10 cellular contexts compared by ENCODE assay signal in genomic region chr13:72864142-72865035, GRCh38.
DNase-seq lines count a peak whose midpoint lies in the region; ATAC-seq and TF ChIP-seq lines count a peak whose summit lies in the region.
"Had no signal": no experiment of that assay in that cellular context is flagged by ENCODE, and none has a peak within 500 bp of the region (broad histone marks: within the 10 kb centered on the region; RNA-seq: fewer than 3 reads in every experiment).

No MANE protein-coding gene starts in this region.

- H2BK120ac ChIP-seq in mesendoderm (ENCODE audit: low read depth, low read length) = no peak overlapping the region

- H3K79me2 ChIP-seq in mesendoderm (ENCODE audit: control insufficient read depth, insufficient read depth, low read length) = no peaks in the 10 kb centered on the region

- H3K4ac ChIP-seq in mesendoderm (ENCODE audit: low read depth, low read length) = no peak overlapping the region

- no peak overlapping the region for H2BK15ac ChIP-seq in mesendoderm (replicated peaks; ENCODE audit: low read depth)

- H3K56ac ChIP-seq in mesendoderm (ENCODE audit: low read length) = no peak overlapping the region

- no peak overlapping the region for H3K9ac ChIP-seq in mesendoderm (ENCODE audit: low read length)

- H3K79me1 ChIP-seq in mesendoderm (ENCODE audit: low read length) = no peaks in the 10 kb centered on the region

- H3K27me3 ChIP-seq in mesendoderm (ENCODE audit: insufficient read depth, low read length, poor library complexity) (no peaks in the 10 kb centered on the region), right cardiac atrium (ENCODE audit: control insufficient read depth, insufficient read depth) (no peaks in the 10 kb centered on the region)

- intact Hi-C loops in right cardiac atrium (cut with DNase I) = no loop called here

- no peak overlapping the region for H2BK5ac ChIP-seq in mesendoderm (ENCODE audit: low read length)

- no CpG with 5 or more reads among the region's 9 CpGs for WGBS in mesendoderm (ENCODE audit: extremely low coverage, insufficient coverage, low lambda C conversion rate)
- WGBS in right cardiac atrium = 91% methylated on average over 9 of the region's 9 CpGs

- H3K36me3 Mint-ChIP-seq in brain = peaks cover 55% of the 10 kb centered on the region

- H4K5ac ChIP-seq in mesendoderm (ENCODE audit: low read length) = no peak overlapping the region

- H3K9me3 Mint-ChIP-seq in brain = no peaks in the 10 kb centered on the region

- H3K36me3 ChIP-seq in mesendoderm (ENCODE audit: control insufficient read depth, insufficient read depth, low read length) = no peaks in the 10 kb centered on the region

- no peaks in the 10 kb centered on the region for H3K27me3 Mint-ChIP-seq in brain

- peak overlapping the region in 3 of 5 experiments; percentile 11 to 37 (median 23) for H3K27ac Mint-ChIP-seq in brain

- no peak overlapping the region for H3K23ac ChIP-seq in mesendoderm (ENCODE audit: low read length)

- H3K9me3 ChIP-seq in right cardiac atrium (ENCODE audit: control insufficient read depth, low read length) = no peaks in the 10 kb centered on the region

- no peak overlapping the region for H3K4me3 Mint-ChIP-seq in brain

- H3K4me1 Mint-ChIP-seq in brain = no peaks in the 10 kb centered on the region

- H3K4me2 ChIP-seq in mesendoderm (ENCODE audit: low read length) = no peak overlapping the region

- no peak overlapping the region for H4K8ac ChIP-seq in mesendoderm (ENCODE audit: low read depth, low read length)

- no peaks in the 10 kb centered on the region for H3K4me1 ChIP-seq in mesendoderm (ENCODE audit: control insufficient read depth, low read depth, low read length)
- no peaks in the 10 kb centered on the region for H3K4me1 ChIP-seq in right cardiac atrium (ENCODE audit: control insufficient read depth, insufficient read depth, low read length)

- ATAC-seq in GM19372 (IDR thresholded peaks at IDR 0.05; ENCODE audit: low read depth, unreplicated experiment) (peak; percentile 82), HG03066 (IDR thresholded peaks at IDR 0.05; ENCODE audit: low read depth, unreplicated experiment) (peak; percentile 83), right cardiac atrium (no peak)

- H3K27ac ChIP-seq in mesendoderm (ENCODE audit: low read depth, low read length) = no peak overlapping the region
- H3K27ac ChIP-seq in right cardiac atrium (ENCODE audit: low read length) = no peak overlapping the region

- TF ChIP-seq CTCF in GM10266 (IDR thresholded peaks at IDR 0.05; ENCODE audit: control insufficient read depth, insufficient read depth, low read depth, missing control alignments) = no peak
- no peak for TF ChIP-seq CTCF in brain (conservative IDR thresholded peaks at IDR 0.05)

- H3K4me3 ChIP-seq in mesendoderm (ENCODE audit: low read length) = no peak overlapping the region
- no peak overlapping the region for H3K4me3 ChIP-seq in right cardiac atrium (ENCODE audit: low read length)

- no peak overlapping the region for H2AK5ac ChIP-seq in mesendoderm (ENCODE audit: low read length)

- no peak overlapping the region for H3K18ac ChIP-seq in mesendoderm (ENCODE audit: low read length)

- DNase-seq in GM10266 (ENCODE audit: extremely low spot score) = peak; percentile 28
- DNase-seq in NCI-H1105 (lab: John Stamatoyannopoulos, UW) = no peak
- DNase-seq in mesendoderm = no peak
- no peak for DNase-seq in right cardiac atrium
- DNase-seq in HUDEP-2 (lab: John Stamatoyannopoulos, UW; ENCODE audit: unreplicated experiment in 76 of 76) = no peak
- DNase-seq: amygdala, GOT3 had no signal

Comparison
In these comparisons a context has a peak if more than half of its experiments do, and no peak if none do; other contexts are left out.
1. ATAC-seq: peak in GM19372 (single experiment) and HG03066 (single experiment); none in right cardiac atrium (0 of 2).